Comparison of ENCODE assay signal across 8 cellular contexts in the genomic region with DNA sequence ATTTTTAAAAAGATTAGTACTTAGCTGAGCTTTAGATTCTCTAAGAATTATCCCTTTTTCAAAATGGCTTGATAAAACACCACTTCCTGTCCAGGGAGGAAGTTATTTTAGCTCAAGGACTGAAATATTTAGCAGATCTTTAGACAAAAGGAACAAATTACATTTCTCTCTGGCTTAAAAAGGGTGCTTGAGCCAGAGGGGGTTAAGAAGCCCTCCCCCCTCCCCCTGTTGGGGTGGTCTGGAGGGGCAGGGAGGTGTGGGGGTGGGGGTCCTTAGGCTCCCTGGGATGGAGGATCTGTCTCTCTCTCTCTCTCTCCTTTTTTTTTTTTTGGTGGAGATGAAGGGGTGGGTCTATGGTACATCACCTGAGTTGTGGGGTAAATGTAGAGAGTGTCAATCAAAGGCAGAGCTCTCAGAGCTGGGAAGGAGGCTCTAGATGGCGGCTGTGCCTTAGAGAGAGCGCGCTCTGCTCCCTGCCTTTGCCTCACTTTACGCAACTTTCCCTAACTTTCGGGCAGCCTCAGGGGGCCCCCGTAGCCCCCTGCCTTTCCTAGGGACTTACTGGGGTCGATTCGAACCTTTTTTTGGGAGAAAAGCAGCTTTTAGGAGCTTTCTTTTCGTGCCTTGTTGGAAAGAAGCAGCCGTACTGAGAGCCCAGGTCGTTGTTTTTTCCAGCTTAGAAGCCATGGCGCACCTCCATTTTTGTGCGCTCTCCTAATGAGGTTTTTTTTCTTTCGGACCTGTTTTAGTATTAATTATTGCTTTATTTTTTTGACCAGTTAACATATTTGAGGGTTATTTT. TPM values are rescaled to one million over a fixed set of nuclear protein-coding genes. Genes with fewer than 3 reads are reported as not detected.
DNase-seq lines count a peak whose midpoint lies in the region; FAIRE-seq and TF ChIP-seq lines count a peak whose summit lies in the region.

A gene (plus strand): TSS at position 415 of the 802 bp plus-strand sequence. CDS start 914 bp downstream, outside the sequence.

- H3K27me3 ChIP-seq in H7 (ENCODE audit: control insufficient read depth, insufficient read depth, low read length): no peaks in the 10 kb centered on the region
- H3K27me3 ChIP-seq in neural cell (ENCODE audit: insufficient read depth, low read depth, low read length): no peaks in the 10 kb centered on the region
- no peaks in the 10 kb centered on the region for H3K27me3 ChIP-seq in thymus (ENCODE audit: control insufficient read depth, insufficient read depth)

- TF ChIP-seq RAD21 in neural cell (conservative IDR thresholded peaks at IDR 0.05): peak; percentile 38

- CTCF ChIA-PET in RWPE1 (lab: Yijun Ruan, JAX): interaction anchor here (1.9 kb wide), 1 partner anchor 91 kb away, joined by 8 read pairs; no protein-coding TSS in a partner anchor

- no peaks in the 10 kb centered on the region for H4K20me1 ChIP-seq in neural cell (ENCODE audit: insufficient read depth)

- POLR2A ChIA-PET in RWPE1 (lab: Yijun Ruan, JAX; ENCODE audit: low non-redundant PET): interaction anchor here (0.6 to 1.5 kb wide), 7 partner anchors 18 to 102 kb away, joined by 3 to 12 read pairs (median 5); no protein-coding TSS in a partner anchor

- intact Hi-C loops in activated T-helper 2 cell treated with anti-CD3 and anti-CD28 coated beads, Interferon-gamma antibody, Interleukin-2, Interleukin-4, amounts not matched to agents 10 μg/mL and 5 μg/mL and 100 μg/mL, durations not matched to agents 14 hours and 24 hours and 36 hours (cut with micrococcal nuclease): loop anchor here (1.0 kb wide), 3 partner anchors 11 to 91 kb away; no protein-coding TSS in a partner anchor

- peak; percentile 46 for TF ChIP-seq EP300 in neural cell (conservative IDR thresholded peaks at IDR 0.05; ENCODE audit: poor library complexity, severe bottlenecking)

- DNase-seq in H7 (peak; percentile 83), LoVo (ENCODE audit: low spot score) (peak; percentile 91), RWPE1 (ENCODE audit: low spot score) (peak; percentile 91), fibroblast of villous mesenchyme (ENCODE audit: low read depth) (peak; percentile 89)
- peak; percentile 71 for DNase-seq in activated T-helper 2 cell treated with anti-CD3 and anti-CD28 coated beads, Interferon-gamma antibody, Interleukin-2, Interleukin-4, amounts not matched to agents 10 μg/mL and 5 μg/mL and 100 μg/mL, durations not matched to agents 14 hours and 24 hours and 36 hours (ENCODE audit: low spot score)

- TF ChIP-seq CTCF in RWPE1 (conservative IDR thresholded peaks at IDR 0.05; ENCODE audit: low read depth) (no peak), fibroblast of villous mesenchyme (IDR thresholded peaks at IDR 0.05; ENCODE audit: insufficient read depth, low read depth, low read length) (no peak), neural cell (IDR thresholded peaks at IDR 0.05; ENCODE audit: poor library complexity, severe bottlenecking) (no peak)

- H3F3A ChIP-seq in neural cell (ENCODE audit: insufficient read depth, low read length, poor library complexity, severe bottlenecking): peaks cover 3% of the 10 kb centered on the region

- peaks cover 96% of the 10 kb centered on the region for H3K79me2 ChIP-seq in neural cell (replicated peaks; ENCODE audit: insufficient read depth, low read length)

- peaks cover 6% of the 10 kb centered on the region for H3K36me3 ChIP-seq in H7 (replicated peaks; ENCODE audit: control insufficient read depth, insufficient read depth, low read length)
- H3K36me3 ChIP-seq in neural cell (ENCODE audit: insufficient read depth, low read length): peaks cover 16% of the 10 kb centered on the region
- no peaks in the 10 kb centered on the region for H3K36me3 ChIP-seq in thymus (ENCODE audit: control insufficient read depth, insufficient read depth)

- H3K9me3 ChIP-seq in neural cell (ENCODE audit: low read length) (no peaks in the 10 kb centered on the region), thymus (ENCODE audit: control insufficient read depth) (no peaks in the 10 kb centered on the region)

- H3K9ac ChIP-seq in neural cell (ENCODE audit: low read length): peak within 1 kb of the TSS; percentile 84

- H3K27ac ChIP-seq in RWPE1 (peak within 1 kb of the TSS; percentile 98), neural cell (ENCODE audit: low read length) (peak within 1 kb of the TSS; percentile 95), thymus (ENCODE audit: low read depth) (peak within 1 kb of the TSS; percentile 99)

- peak within 1 kb of the TSS; percentile 57 for H3K4me3 ChIP-seq in H7 (ENCODE audit: insufficient read depth, low read depth, low read length)
- peak within 1 kb of the TSS; percentile 68 for H3K4me3 ChIP-seq in fibroblast of villous mesenchyme (ENCODE audit: low read depth, low read length)
- H3K4me3 ChIP-seq in neural cell (ENCODE audit: low read length): peak within 1 kb of the TSS; percentile 66
- H3K4me3 ChIP-seq in thymus (ENCODE audit: low read length): peak within 1 kb of the TSS; percentile 78

- H3K4me2 ChIP-seq in neural cell (ENCODE audit: low read length): peak within 1 kb of the TSS; percentile 97

- peak within 1 kb of the TSS; percentile 99 for H3K27ac Mint-ChIP-seq in activated T-helper 2 cell treated with anti-CD3 and anti-CD28 coated beads, Interferon-gamma antibody, Interleukin-2, Interleukin-4, amounts not matched to agents 10 μg/mL and 5 μg/mL and 100 μg/mL, durations not matched to agents 14 hours and 24 hours and 36 hours

- H2AFZ ChIP-seq in neural cell (ENCODE audit: low read depth, low read length): no peak within 1 kb of the TSS

- H3K27me3 Mint-ChIP-seq in activated T-helper 2 cell treated with anti-CD3 and anti-CD28 coated beads, Interferon-gamma antibody, Interleukin-2, Interleukin-4, amounts not matched to agents 10 μg/mL and 5 μg/mL and 100 μg/mL, durations not matched to agents 14 hours and 24 hours and 36 hours (ENCODE audit: low read depth): no peaks in the 10 kb centered on the region

- peaks cover 5% of the 10 kb centered on the region for H3K4me1 ChIP-seq in thymus (ENCODE audit: control insufficient read depth, insufficient read depth, low read length)

- FAIRE-seq in G401.6 (lab: Jason Lieb, UNC): peak; percentile 94

- peak within 1 kb of the TSS; percentile 94 for H3K4me3 Mint-ChIP-seq in activated T-helper 2 cell treated with anti-CD3 and anti-CD28 coated beads, Interferon-gamma antibody, Interleukin-2, Interleukin-4, amounts not matched to agents 10 μg/mL and 5 μg/mL and 100 μg/mL, durations not matched to agents 14 hours and 24 hours and 36 hours (ENCODE audit: low read depth)

- H3K4me1 Mint-ChIP-seq in activated T-helper 2 cell treated with anti-CD3 and anti-CD28 coated beads, Interferon-gamma antibody, Interleukin-2, Interleukin-4, amounts not matched to agents 10 μg/mL and 5 μg/mL and 100 μg/mL, durations not matched to agents 14 hours and 24 hours and 36 hours (ENCODE audit: low read depth): peaks cover 52% of the 10 kb centered on the region

- H3K36me3 Mint-ChIP-seq in activated T-helper 2 cell treated with anti-CD3 and anti-CD28 coated beads, Interferon-gamma antibody, Interleukin-2, Interleukin-4, amounts not matched to agents 10 μg/mL and 5 μg/mL and 100 μg/mL, durations not matched to agents 14 hours and 24 hours and 36 hours (ENCODE audit: low read depth): peaks cover 81% of the 10 kb centered on the region

- H3K9me3 Mint-ChIP-seq in activated T-helper 2 cell treated with anti-CD3 and anti-CD28 coated beads, Interferon-gamma antibody, Interleukin-2, Interleukin-4, amounts not matched to agents 10 μg/mL and 5 μg/mL and 100 μg/mL, durations not matched to agents 14 hours and 24 hours and 36 hours: peaks cover 8% of the 10 kb centered on the region

- under 1% methylated on average over 14 of the region's 14 CpGs for WGBS in thymus

- no peaks in the 10 kb centered on the region for H3K9me2 ChIP-seq in neural cell (ENCODE audit: insufficient read depth, low read length)

TF ChIP-seq in neural cell, 6 proteins besides CTCF, POLR2A, EP300 and RAD21:
- TF ChIP-seq EZH2 (IDR thresholded peaks at IDR 0.05; ENCODE audit: borderline replicate concordance, insufficient read depth, low read length, poor library complexity, severe bottlenecking) (no peak), SMC3 (conservative IDR thresholded peaks at IDR 0.05; ENCODE audit: poor library complexity) (peak; percentile 47), TAF1 (IDR thresholded peaks at IDR 0.05; ENCODE audit: low read depth) (peak; percentile 96), POLR2AphosphoS5 (IDR thresholded peaks at IDR 0.05) (peak; percentile 99), MXI1 (conservative IDR thresholded peaks at IDR 0.05; ENCODE audit: poor library complexity, severe bottlenecking) (peak; percentile 44)
- TF ChIP-seq, protein P1, sequence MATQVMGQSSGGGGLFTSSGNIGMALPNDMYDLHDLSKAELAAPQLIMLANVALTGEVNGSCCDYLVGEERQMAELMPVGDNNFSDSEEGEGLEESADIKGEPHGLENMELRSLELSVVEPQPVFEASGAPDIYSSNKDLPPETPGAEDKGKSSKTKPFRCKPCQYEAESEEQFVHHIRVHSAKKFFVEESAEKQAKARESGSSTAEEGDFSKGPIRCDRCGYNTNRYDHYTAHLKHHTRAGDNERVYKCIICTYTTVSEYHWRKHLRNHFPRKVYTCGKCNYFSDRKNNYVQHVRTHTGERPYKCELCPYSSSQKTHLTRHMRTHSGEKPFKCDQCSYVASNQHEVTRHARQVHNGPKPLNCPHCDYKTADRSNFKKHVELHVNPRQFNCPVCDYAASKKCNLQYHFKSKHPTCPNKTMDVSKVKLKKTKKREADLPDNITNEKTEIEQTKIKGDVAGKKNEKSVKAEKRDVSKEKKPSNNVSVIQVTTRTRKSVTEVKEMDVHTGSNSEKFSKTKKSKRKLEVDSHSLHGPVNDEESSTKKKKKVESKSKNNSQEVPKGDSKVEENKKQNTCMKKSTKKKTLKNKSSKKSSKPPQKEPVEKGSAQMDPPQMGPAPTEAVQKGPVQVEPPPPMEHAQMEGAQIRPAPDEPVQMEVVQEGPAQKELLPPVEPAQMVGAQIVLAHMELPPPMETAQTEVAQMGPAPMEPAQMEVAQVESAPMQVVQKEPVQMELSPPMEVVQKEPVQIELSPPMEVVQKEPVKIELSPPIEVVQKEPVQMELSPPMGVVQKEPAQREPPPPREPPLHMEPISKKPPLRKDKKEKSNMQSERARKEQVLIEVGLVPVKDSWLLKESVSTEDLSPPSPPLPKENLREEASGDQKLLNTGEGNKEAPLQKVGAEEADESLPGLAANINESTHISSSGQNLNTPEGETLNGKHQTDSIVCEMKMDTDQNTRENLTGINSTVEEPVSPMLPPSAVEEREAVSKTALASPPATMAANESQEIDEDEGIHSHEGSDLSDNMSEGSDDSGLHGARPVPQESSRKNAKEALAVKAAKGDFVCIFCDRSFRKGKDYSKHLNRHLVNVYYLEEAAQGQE (IDR thresholded peaks at IDR 0.05; ENCODE audit: borderline replicate concordance): peak; percentile 90

RNA-seq across cellular contexts. Expression of the gene that starts here (rescaled TPM):
- 29.7 and 35.5 TPM in 2 replicates for total RNA-seq in H7 (2014; rRNA removed; shearing (Covaris generic))
- 105 and 111 TPM in 2 replicates for total RNA-seq in activated T-helper 2 cell treated with anti-CD3 and anti-CD28 coated beads, Interferon-gamma antibody, Interleukin-2, Interleukin-4, amounts not matched to agents 10 μg/mL and 5 μg/mL and 100 μg/mL, durations not matched to agents 14 hours and 24 hours and 36 hours
- 85.7 and 102 TPM in 2 replicates for total RNA-seq in fibroblast of villous mesenchyme
- polyA plus RNA-seq in neural cell: 101 and 113 TPM in 2 replicates
- polyA minus RNA-seq in neural cell: 222 and 250 TPM in 2 replicates
- polyA plus RNA-seq in thymus: 62.0 TPM

Comparison
In these comparisons a context has a peak if more than half of its experiments do, and no peak if none do; other contexts are left out.
1. Peak in every context shown above with its lines: DNase-seq, H3K4me3 ChIP-seq and H3K27ac ChIP-seq.